11 cellular contexts compared by ENCODE assay signal in the genomic region with DNA sequence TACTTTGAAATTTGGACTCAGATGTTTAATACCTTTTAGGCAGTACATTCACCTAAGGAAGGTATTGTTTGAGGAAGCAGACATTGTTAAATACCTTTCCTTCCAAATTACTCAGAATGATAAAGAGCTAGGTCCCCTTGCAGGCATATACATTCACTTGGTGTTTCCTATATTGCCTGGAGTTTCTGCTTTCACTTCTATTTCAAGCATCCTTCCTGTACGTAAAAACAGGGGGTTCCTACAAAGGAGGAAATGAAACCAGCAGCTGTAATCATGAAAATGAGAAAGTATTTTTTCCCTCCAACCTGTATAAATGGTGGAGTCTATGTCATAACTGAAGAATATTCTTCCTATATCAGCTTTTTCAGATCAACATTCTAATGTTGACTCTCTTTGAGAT.
A peak's percentile ranks its signal among the peaks of the same experiment; 100 is the strongest.
DNase-seq lines count a peak whose midpoint lies in the region; ATAC-seq and TF ChIP-seq lines count a peak whose summit lies in the region.
"Had no signal": no experiment of that assay in that cellular context is flagged by ENCODE, and none has a peak within 500 bp of the region (broad histone marks: within the 10 kb centered on the region; RNA-seq: fewer than 3 reads in every experiment).

No MANE protein-coding gene starts in this region.

- H3K27ac ChIP-seq in left lung, result no peak overlapping the region
- H3K27ac ChIP-seq: tibial artery had no signal

- no peaks in the 10 kb centered on the region for H3K9me3 ChIP-seq in left lung
- H3K9me3 ChIP-seq: tibial artery had no signal

- DNase-seq in left lung (no peak), C1 segment of cervical spinal cord (lab: John Stamatoyannopoulos, UW) (no peak), retina (no peak), NCI-H226 (no peak)
- DNase-seq in activated effector memory CD4-positive, alpha-beta T cell treated with anti-CD3 and anti-CD28 coated beads, Interleukin-2, amount 50 U/mL, for 16 hours, result no peak
- DNase-seq: glutamatergic neuron; NK-92 treated with Interleukin-12 subunit alpha and Interleukin-12 subunit beta, amount 100 ng/mL, for 24 hours; tibial artery had no signal

- H3K27me3 ChIP-seq in left lung, result no peaks in the 10 kb centered on the region
- H3K27me3 ChIP-seq: tibial artery had no signal

- H3K36me3 ChIP-seq in left lung, result no peaks in the 10 kb centered on the region
- H3K36me3 ChIP-seq: tibial artery had no signal

- peaks cover 0 to 23% of the 10 kb centered on the region in 2 donors for H3K4me1 ChIP-seq in left lung

- no peak for TF ChIP-seq CTCF in left lung (IDR thresholded peaks at IDR 0.05)

- intact Hi-C loops in left lung (cut with DNase I), result no loop called here

- ATAC-seq in GM18858 (IDR thresholded peaks at IDR 0.05; ENCODE audit: unreplicated experiment) (peak; percentile 96), GM21737 (IDR thresholded peaks at IDR 0.05; ENCODE audit: unreplicated experiment) (peak; percentile 93), HG03571 (IDR thresholded peaks at IDR 0.05; ENCODE audit: unreplicated experiment) (peak; percentile 89), left lung (peak; percentile 28)

- no peak overlapping the region for H3K4me3 ChIP-seq in left lung
- H3K4me3 ChIP-seq: tibial artery had no signal

Comparison
In these comparisons a context has a peak if more than half of its experiments do, and no peak if none do; other contexts are left out.
1. ATAC-seq: peak in every context shown above with its lines; median percentile 96 in GM18858; 93 in GM21737; 89 in HG03571; 28 in left lung.